Comparison of ENCODE assay signal across 1 cellular context in genomic region chr12:15862840-15863239, GRCh38.
TF ChIP-seq lines count a peak whose summit lies in the region.

No MANE protein-coding gene starts in this region.

TF ChIP-seq in HepG2, 621 proteins besides CTCF, POLR2A, EP300 and RAD21 (continued from another document and continues in another):
- TF ChIP-seq RARG (CRISPR knock-in tag; IDR thresholded peaks at IDR 0.05; ENCODE audit: low read depth) (no peak), NCOA1 (CRISPR knock-in tag; IDR thresholded peaks at IDR 0.05) (no peak), RXRB (CRISPR knock-in tag; IDR thresholded peaks at IDR 0.05; ENCODE audit: borderline replicate concordance) (peak; percentile 91), HNF1A (IDR thresholded peaks at IDR 0.05; ENCODE audit: low read depth) (no peak), HNF1A (CRISPR knock-in tag; IDR thresholded peaks at IDR 0.05; ENCODE audit: borderline replicate concordance) (no peak), GZF1 (CRISPR knock-in tag; IDR thresholded peaks at IDR 0.05) (no peak), ZXDC (CRISPR knock-in tag; IDR thresholded peaks at IDR 0.05) (no peak), CEBPB (IDR thresholded peaks at IDR 0.05; ENCODE audit: borderline replicate concordance, low read depth, low read length) (peak; percentile 80), ZSCAN31 (CRISPR knock-in tag; IDR thresholded peaks at IDR 0.05; ENCODE audit: low read depth) (no peak), RELA (CRISPR knock-in tag; IDR thresholded peaks at IDR 0.05) (no peak), SMYD3 (CRISPR knock-in tag; IDR thresholded peaks at IDR 0.05) (no peak), ARNT (IDR thresholded peaks at IDR 0.05) (no peak), IKZF5 (CRISPR knock-in tag; IDR thresholded peaks at IDR 0.05) (no peak), HNF4G (IDR thresholded peaks at IDR 0.05; ENCODE audit: borderline replicate concordance, low read depth, low read length) (peak; percentile 91), HNF4G (CRISPR knock-in tag; IDR thresholded peaks at IDR 0.05; ENCODE audit: borderline replicate concordance, low read depth) (peak; percentile 72; the same call in 1 of the 2 replicates), BCL6 (CRISPR knock-in tag; IDR thresholded peaks at IDR 0.05) (peak; percentile 84), RFXAP (CRISPR knock-in tag; IDR thresholded peaks at IDR 0.05; ENCODE audit: borderline replicate concordance) (no peak), ZNF124 (CRISPR knock-in tag; IDR thresholded peaks at IDR 0.05) (no peak), ZNF335 (CRISPR knock-in tag; IDR thresholded peaks at IDR 0.05) (no peak), ZNF614 (CRISPR knock-in tag; IDR thresholded peaks at IDR 0.05; ENCODE audit: borderline replicate concordance) (no peak), ZNF446 (CRISPR knock-in tag; IDR thresholded peaks at IDR 0.05) (no peak), HOXA5 (CRISPR knock-in tag; IDR thresholded peaks at IDR 0.05) (no peak), GABPA (IDR thresholded peaks at IDR 0.05; ENCODE audit: low read depth, low read length) (no peak), GABPA (CRISPR knock-in tag; IDR thresholded peaks at IDR 0.05; ENCODE audit: low read depth) (peak; percentile 26; the same call in 1 of the 2 replicates), FOXK1 (CRISPR knock-in tag; IDR thresholded peaks at IDR 0.05; ENCODE audit: borderline replicate concordance, low read depth) (peak; percentile 38; the same call in 1 of the 2 replicates), ZBTB14 (CRISPR knock-in tag; IDR thresholded peaks at IDR 0.05) (no peak), ZNF274 (CRISPR knock-in tag; IDR thresholded peaks at IDR 0.05) (no peak), NBN (conservative IDR thresholded peaks at IDR 0.05) (no peak), CC2D1A (CRISPR knock-in tag; IDR thresholded peaks at IDR 0.05) (no peak), THAP7 (CRISPR knock-in tag; IDR thresholded peaks at IDR 0.05) (no peak), KDM5B (CRISPR knock-in tag; IDR thresholded peaks at IDR 0.05; ENCODE audit: borderline replicate concordance) (no peak), KAT2B (IDR thresholded peaks at IDR 0.05; ENCODE audit: borderline replicate concordance, low read depth, low read length) (no peak)
- TF ChIP-seq, protein P1, sequence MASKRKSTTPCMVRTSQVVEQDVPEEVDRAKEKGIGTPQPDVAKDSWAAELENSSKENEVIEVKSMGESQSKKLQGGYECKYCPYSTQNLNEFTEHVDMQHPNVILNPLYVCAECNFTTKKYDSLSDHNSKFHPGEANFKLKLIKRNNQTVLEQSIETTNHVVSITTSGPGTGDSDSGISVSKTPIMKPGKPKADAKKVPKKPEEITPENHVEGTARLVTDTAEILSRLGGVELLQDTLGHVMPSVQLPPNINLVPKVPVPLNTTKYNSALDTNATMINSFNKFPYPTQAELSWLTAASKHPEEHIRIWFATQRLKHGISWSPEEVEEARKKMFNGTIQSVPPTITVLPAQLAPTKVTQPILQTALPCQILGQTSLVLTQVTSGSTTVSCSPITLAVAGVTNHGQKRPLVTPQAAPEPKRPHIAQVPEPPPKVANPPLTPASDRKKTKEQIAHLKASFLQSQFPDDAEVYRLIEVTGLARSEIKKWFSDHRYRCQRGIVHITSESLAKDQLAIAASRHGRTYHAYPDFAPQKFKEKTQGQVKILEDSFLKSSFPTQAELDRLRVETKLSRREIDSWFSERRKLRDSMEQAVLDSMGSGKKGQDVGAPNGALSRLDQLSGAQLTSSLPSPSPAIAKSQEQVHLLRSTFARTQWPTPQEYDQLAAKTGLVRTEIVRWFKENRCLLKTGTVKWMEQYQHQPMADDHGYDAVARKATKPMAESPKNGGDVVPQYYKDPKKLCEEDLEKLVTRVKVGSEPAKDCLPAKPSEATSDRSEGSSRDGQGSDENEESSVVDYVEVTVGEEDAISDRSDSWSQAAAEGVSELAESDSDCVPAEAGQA (IDR thresholded peaks at IDR 0.05; ENCODE audit: low read depth), result no peak
- TF ChIP-seq, protein P1 (CRISPR knock-in tag; IDR thresholded peaks at IDR 0.05; ENCODE audit: borderline replicate concordance), result no peak
- TF ChIP-seq, protein P2, sequence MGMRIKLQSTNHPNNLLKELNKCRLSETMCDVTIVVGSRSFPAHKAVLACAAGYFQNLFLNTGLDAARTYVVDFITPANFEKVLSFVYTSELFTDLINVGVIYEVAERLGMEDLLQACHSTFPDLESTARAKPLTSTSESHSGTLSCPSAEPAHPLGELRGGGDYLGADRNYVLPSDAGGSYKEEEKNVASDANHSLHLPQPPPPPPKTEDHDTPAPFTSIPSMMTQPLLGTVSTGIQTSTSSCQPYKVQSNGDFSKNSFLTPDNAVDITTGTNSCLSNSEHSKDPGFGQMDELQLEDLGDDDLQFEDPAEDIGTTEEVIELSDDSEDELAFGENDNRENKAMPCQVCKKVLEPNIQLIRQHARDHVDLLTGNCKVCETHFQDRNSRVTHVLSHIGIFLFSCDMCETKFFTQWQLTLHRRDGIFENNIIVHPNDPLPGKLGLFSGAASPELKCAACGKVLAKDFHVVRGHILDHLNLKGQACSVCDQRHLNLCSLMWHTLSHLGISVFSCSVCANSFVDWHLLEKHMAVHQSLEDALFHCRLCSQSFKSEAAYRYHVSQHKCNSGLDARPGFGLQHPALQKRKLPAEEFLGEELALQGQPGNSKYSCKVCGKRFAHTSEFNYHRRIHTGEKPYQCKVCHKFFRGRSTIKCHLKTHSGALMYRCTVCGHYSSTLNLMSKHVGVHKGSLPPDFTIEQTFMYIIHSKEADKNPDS (CRISPR knock-in tag; IDR thresholded peaks at IDR 0.05), result 0 out of 2 replicates have a peak, but pooled peaks have one; percentile 26
- TF ChIP-seq, protein P3, sequence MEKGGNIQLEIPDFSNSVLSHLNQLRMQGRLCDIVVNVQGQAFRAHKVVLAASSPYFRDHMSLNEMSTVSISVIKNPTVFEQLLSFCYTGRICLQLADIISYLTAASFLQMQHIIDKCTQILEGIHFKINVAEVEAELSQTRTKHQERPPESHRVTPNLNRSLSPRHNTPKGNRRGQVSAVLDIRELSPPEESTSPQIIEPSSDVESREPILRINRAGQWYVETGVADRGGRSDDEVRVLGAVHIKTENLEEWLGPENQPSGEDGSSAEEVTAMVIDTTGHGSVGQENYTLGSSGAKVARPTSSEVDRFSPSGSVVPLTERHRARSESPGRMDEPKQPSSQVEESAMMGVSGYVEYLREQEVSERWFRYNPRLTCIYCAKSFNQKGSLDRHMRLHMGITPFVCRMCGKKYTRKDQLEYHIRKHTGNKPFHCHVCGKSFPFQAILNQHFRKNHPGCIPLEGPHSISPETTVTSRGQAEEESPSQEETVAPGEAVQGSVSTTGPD (CRISPR knock-in tag; IDR thresholded peaks at IDR 0.05), result no peak
- TF ChIP-seq, protein P4, sequence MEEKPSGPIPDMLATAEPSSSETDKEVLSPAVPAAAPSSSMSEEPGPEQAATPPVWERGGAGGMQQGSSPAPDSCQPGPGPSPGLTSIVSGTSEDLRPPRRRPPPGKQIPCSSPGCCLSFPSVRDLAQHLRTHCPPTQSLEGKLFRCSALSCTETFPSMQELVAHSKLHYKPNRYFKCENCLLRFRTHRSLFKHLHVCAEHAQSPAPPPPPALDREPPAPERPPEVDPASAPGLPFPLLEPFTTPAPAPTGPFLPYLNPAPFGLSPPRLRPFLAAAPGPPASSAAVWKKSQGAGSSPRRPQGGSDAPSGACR (CRISPR knock-in tag; IDR thresholded peaks at IDR 0.05), result no peak
- TF ChIP-seq, protein P5, sequence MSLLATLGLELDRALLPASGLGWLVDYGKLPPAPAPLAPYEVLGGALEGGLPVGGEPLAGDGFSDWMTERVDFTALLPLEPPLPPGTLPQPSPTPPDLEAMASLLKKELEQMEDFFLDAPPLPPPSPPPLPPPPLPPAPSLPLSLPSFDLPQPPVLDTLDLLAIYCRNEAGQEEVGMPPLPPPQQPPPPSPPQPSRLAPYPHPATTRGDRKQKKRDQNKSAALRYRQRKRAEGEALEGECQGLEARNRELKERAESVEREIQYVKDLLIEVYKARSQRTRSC (CRISPR knock-in tag; IDR thresholded peaks at IDR 0.05; ENCODE audit: low read depth), result no peak
